ENCODE assay signal across 22 cellular contexts in the genomic region with DNA sequence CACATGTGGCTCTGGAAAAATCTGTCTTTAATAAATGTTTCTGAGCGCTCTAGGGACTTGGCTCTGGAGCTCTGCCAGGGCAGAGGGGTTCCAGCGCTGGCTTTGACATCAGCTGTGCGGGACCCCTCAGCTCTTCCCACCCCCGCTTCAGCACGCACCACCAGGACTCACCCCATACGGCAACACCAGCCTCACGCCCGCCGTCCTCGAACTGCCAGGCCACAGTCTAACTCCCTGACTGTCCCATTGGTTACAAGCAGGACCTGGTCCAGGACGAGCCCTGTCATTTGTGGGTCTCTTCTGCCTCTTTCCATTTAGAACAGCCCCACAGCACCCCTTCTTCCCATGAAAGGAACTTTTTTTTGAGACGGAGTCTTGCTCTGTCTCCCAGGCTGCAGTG.
DNase-seq lines count a peak whose midpoint lies in the region; ATAC-seq, FAIRE-seq and TF ChIP-seq lines count a peak whose summit lies in the region.
"Had no signal": no experiment of that assay in that cellular context is flagged by ENCODE, and none has a peak within 500 bp of the region (broad histone marks: within the 10 kb centered on the region; RNA-seq: fewer than 3 reads in every experiment).

No MANE protein-coding gene starts in this region.

- H3K27ac ChIP-seq in left ventricle myocardium inferior (replicated peaks) (no peak overlapping the region), neuronal stem cell (replicated peaks; ENCODE audit: low read length) (no peak overlapping the region), esophagus muscularis mucosa (replicated peaks in 1 of 4) (no peak overlapping the region)
- H3K27ac ChIP-seq: PC-9 had no signal

- H4K91ac ChIP-seq in neuronal stem cell (ENCODE audit: low read depth, low read length, poor library complexity): no peak overlapping the region

- H3K36me3 Mint-ChIP-seq in chondrocyte (ENCODE audit: low read depth): no peaks in the 10 kb centered on the region
- H3K36me3 Mint-ChIP-seq in mesothelial cell of epicardium: no peaks in the 10 kb centered on the region
- H3K36me3 Mint-ChIP-seq: CD4-positive, CD25-positive, alpha-beta regulatory T cell had no signal

- H3K4me2 ChIP-seq in neuronal stem cell (ENCODE audit: insufficient read depth, low read length, poor library complexity, severe bottlenecking): no peak overlapping the region
- H3K4me2 ChIP-seq: PC-9 had no signal

- no peak overlapping the region for H2BK120ac ChIP-seq in neuronal stem cell (ENCODE audit: low read depth, low read length)

- DNase-seq in left ventricle myocardium inferior: peak; percentile 4
- no peak for DNase-seq in left cardiac atrium
- peak; percentile 70 for DNase-seq in chondrocyte (ENCODE audit: low spot score)
- no peak for DNase-seq in neuronal stem cell (ENCODE audit: low spot score)
- DNase-seq in urothelium cell line (ENCODE audit: low spot score): no peak
- DNase-seq in mesothelial cell of epicardium (ENCODE audit: low spot score in 2 of 2, unreplicated experiment in 2 of 2): no peak
- no peak for DNase-seq in esophagus muscularis mucosa (ENCODE audit: extremely low spot score)
- DNase-seq: CD4-positive, CD25-positive, alpha-beta regulatory T cell; DMS153; DND-41; Kasumi-1; NCI-H1105 treated with DMSO at 0.1 percent for 48 hours; NCI-H146; NCI-H2029; NCI-H446 treated with DMSO at 0.1 percent for 48 hours; NCI-H526; PC-9; SHP77 treated with DMSO at 0.1 percent for 48 hours had no signal

- no peak overlapping the region for H2BK12ac ChIP-seq in neuronal stem cell (ENCODE audit: low read length)

- peaks cover 27% of the 10 kb centered on the region for H3K79me1 ChIP-seq in neuronal stem cell (ENCODE audit: low read depth, low read length)

- no peak for TF ChIP-seq EP300 in esophagus muscularis mucosa (IDR thresholded peaks at IDR 0.05)

- H3K14ac ChIP-seq in neuronal stem cell (ENCODE audit: low read length): no peak overlapping the region

- H3K9ac ChIP-seq in neuronal stem cell (ENCODE audit: low read depth, low read length, poor library complexity): peak overlapping the region; percentile 32

- H3K4me1 Mint-ChIP-seq in chondrocyte (ENCODE audit: low read depth) (no peaks in the 10 kb centered on the region), mesothelial cell of epicardium (peaks cover 20% of the 10 kb centered on the region)
- H3K4me1 Mint-ChIP-seq: CD4-positive, CD25-positive, alpha-beta regulatory T cell had no signal

- peak; percentile 76 for FAIRE-seq in urothelium cell line (lab: Jason Lieb, UNC)
- FAIRE-seq: GM12892, H54, K562 had no signal

- H3K27me3 ChIP-seq in left ventricle myocardium inferior (ENCODE audit: low read depth) (peaks cover 3% of the 10 kb centered on the region), neuronal stem cell (ENCODE audit: control insufficient read depth in 3 of 3, insufficient read depth in 3 of 3, low read depth in 1 of 3, low read length in 3 of 3) (no peaks in the 10 kb centered on the region), esophagus muscularis mucosa (no peaks in the 10 kb centered on the region)

- TF ChIP-seq CTCF in left ventricle myocardium inferior (IDR thresholded peaks at IDR 0.05; ENCODE audit: borderline replicate concordance): no peak
- no peak for TF ChIP-seq CTCF in chondrocyte (IDR thresholded peaks at IDR 0.05)
- TF ChIP-seq CTCF in mesothelial cell of epicardium (IDR thresholded peaks at IDR 0.05; ENCODE audit: unreplicated experiment): no peak
- no peak for TF ChIP-seq CTCF in esophagus muscularis mucosa (IDR thresholded peaks at IDR 0.05)

- no peak overlapping the region for H2BK5ac ChIP-seq in neuronal stem cell (ENCODE audit: low read length)

- H3K27ac Mint-ChIP-seq in chondrocyte (ENCODE audit: unreplicated experiment) (no peak overlapping the region), mesothelial cell of epicardium (no peak overlapping the region)
- H3K27ac Mint-ChIP-seq: CD4-positive, CD25-positive, alpha-beta regulatory T cell had no signal

- H2BK15ac ChIP-seq in neuronal stem cell (ENCODE audit: low read length): no peak overlapping the region

- H3K36me3 ChIP-seq in left ventricle myocardium inferior (no peaks in the 10 kb centered on the region), neuronal stem cell (replicated peaks in 1 of 2; ENCODE audit: control insufficient read depth in 2 of 2, insufficient read depth in 2 of 2, low read length in 2 of 2) (peaks cover 11 to 78% of the 10 kb centered on the region in 2 donors), esophagus muscularis mucosa (no peaks in the 10 kb centered on the region)

- H2AK5ac ChIP-seq in neuronal stem cell (ENCODE audit: low read depth, low read length): no peak overlapping the region

- H3K4ac ChIP-seq in neuronal stem cell (ENCODE audit: low read length): no peak overlapping the region

- H3K4me1 ChIP-seq in left ventricle myocardium inferior: peaks cover 14% of the 10 kb centered on the region
- H3K4me1 ChIP-seq in neuronal stem cell (ENCODE audit: control insufficient read depth in 2 of 2, insufficient read depth in 1 of 2, low read depth in 1 of 2, low read length in 2 of 2): peaks cover 0 to 1% of the 10 kb centered on the region in 2 donors
- H3K4me1 ChIP-seq in esophagus muscularis mucosa: peaks cover 0 to 6% (median 0%) of the 10 kb centered on the region in 4 donors

- no peak overlapping the region for H4K8ac ChIP-seq in neuronal stem cell (ENCODE audit: low read depth, low read length)

- H3K9me3 ChIP-seq in left ventricle myocardium inferior (replicated peaks): peaks cover 16% of the 10 kb centered on the region
- H3K9me3 ChIP-seq in neuronal stem cell (replicated peaks in 1 of 2; ENCODE audit: control insufficient read depth in 2 of 2, insufficient read depth in 1 of 2, low read depth in 1 of 2, low read length in 2 of 2): peaks cover 5 to 19% of the 10 kb centered on the region in 2 donors
- H3K9me3 ChIP-seq in esophagus muscularis mucosa: peaks cover 0 to 13% (median 0%) of the 10 kb centered on the region in 4 donors

- no peak overlapping the region for H3K4me3 ChIP-seq in left ventricle myocardium inferior
- no peak overlapping the region for H3K4me3 ChIP-seq in neuronal stem cell (ENCODE audit: low read length in 2 of 2)
- H3K4me3 ChIP-seq in esophagus muscularis mucosa: no peak overlapping the region
- H3K4me3 ChIP-seq: K562, PC-9 had no signal

- peaks cover 4% of the 10 kb centered on the region for H3K9me3 Mint-ChIP-seq in chondrocyte (ENCODE audit: low read depth)
- H3K9me3 Mint-ChIP-seq in mesothelial cell of epicardium: peaks cover 10% of the 10 kb centered on the region
- H3K9me3 Mint-ChIP-seq: CD4-positive, CD25-positive, alpha-beta regulatory T cell had no signal

- WGBS in neuronal stem cell (ENCODE audit: extremely low coverage in 2 of 2, insufficient read length in 2 of 2, insufficient replicate concordance in 1 of 2), 2 donors: no CpG with 5 or more reads among the region's 12 CpGs
- WGBS in esophagus muscularis mucosa: 86% methylated on average over 12 of the region's 12 CpGs

- intact Hi-C loops in left ventricle myocardium inferior (cut with micrococcal nuclease) (no loop called here), left cardiac atrium (cut with DNase I) (no loop called here), esophagus muscularis mucosa (cut with DNase I) (no loop called here)

- no peak overlapping the region for H2AFZ ChIP-seq in neuronal stem cell (ENCODE audit: low read length)
- H2AFZ ChIP-seq: PC-9 had no signal

- H3K27me3 Mint-ChIP-seq in chondrocyte (ENCODE audit: low read depth) (no peaks in the 10 kb centered on the region), mesothelial cell of epicardium (ENCODE audit: low read depth) (peaks cover 79% of the 10 kb centered on the region)

- H3K18ac ChIP-seq in neuronal stem cell (ENCODE audit: low read length): no peak overlapping the region

- TF ChIP-seq POLR2A in esophagus muscularis mucosa (IDR thresholded peaks at IDR 0.05; ENCODE audit: low read depth): no peak

- H3K23ac ChIP-seq in neuronal stem cell (ENCODE audit: low read depth, low read length, poor library complexity): no peak overlapping the region

- ATAC-seq in left cardiac atrium (no peak), GM21723 (IDR thresholded peaks at IDR 0.05; ENCODE audit: unreplicated experiment) (no peak)
- ATAC-seq: K562 had no signal

- no peak overlapping the region for H3K4me3 Mint-ChIP-seq in chondrocyte (ENCODE audit: unreplicated experiment)
- no peak overlapping the region for H3K4me3 Mint-ChIP-seq in mesothelial cell of epicardium
- H3K4me3 Mint-ChIP-seq: CD4-positive, CD25-positive, alpha-beta regulatory T cell had no signal

Comparison
In these comparisons a context has a peak if more than half of its experiments do, and no peak if none do; other contexts are left out.
1. DNase-seq: peak in left ventricle myocardium inferior (single experiment) and chondrocyte (single experiment); none in left cardiac atrium (single experiment), neuronal stem cell (single experiment), urothelium cell line (single experiment), mesothelial cell of epicardium (0 of 2) and esophagus muscularis mucosa (single experiment).